In the genomic region with DNA sequence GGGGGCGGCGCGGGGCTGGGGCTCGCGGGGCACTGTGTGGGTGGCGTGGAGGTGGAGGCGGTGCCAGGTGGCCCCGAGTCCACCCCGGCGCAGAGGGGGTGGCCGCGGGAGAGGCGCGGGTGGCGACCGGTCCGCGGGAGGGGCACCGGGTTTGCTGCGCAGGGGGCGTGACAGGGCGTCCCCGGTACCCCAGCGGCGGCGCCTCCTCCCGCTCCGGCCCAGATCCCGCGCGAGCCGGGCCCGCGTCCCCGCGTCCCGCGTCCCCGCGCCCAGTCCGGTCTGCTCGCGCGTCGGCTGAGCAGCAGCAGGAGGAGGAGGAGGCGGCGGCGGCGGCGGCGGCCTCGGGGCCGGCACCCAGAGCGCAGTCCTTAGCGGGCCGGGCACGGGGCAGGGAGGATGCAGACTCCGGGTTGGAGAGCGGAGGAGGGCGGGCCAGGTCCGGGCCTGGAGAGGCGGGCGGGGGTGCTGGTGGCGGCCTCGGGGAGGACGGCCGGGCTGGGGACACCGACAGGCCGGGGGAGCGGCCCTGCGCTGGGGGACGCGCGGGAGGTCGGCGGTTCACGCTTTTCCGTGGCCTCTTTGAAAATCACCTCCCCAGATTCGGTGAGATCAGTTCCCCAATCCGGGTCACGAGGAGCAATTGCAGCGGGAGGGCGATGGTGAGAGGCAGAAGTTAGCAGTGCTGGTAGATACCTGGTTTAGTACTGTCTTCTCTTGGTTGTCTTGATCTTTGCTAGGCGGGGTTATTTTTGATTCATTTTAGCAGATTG, we compare ENCODE assay signal across 1 cellular context.
TF ChIP-seq lines count a peak whose summit lies in the region.

No MANE protein-coding gene starts in this region.

TF ChIP-seq in GM23338, 12 proteins besides CTCF, POLR2A, EP300 and RAD21 (continued from another document):
- TF ChIP-seq, protein P1, sequence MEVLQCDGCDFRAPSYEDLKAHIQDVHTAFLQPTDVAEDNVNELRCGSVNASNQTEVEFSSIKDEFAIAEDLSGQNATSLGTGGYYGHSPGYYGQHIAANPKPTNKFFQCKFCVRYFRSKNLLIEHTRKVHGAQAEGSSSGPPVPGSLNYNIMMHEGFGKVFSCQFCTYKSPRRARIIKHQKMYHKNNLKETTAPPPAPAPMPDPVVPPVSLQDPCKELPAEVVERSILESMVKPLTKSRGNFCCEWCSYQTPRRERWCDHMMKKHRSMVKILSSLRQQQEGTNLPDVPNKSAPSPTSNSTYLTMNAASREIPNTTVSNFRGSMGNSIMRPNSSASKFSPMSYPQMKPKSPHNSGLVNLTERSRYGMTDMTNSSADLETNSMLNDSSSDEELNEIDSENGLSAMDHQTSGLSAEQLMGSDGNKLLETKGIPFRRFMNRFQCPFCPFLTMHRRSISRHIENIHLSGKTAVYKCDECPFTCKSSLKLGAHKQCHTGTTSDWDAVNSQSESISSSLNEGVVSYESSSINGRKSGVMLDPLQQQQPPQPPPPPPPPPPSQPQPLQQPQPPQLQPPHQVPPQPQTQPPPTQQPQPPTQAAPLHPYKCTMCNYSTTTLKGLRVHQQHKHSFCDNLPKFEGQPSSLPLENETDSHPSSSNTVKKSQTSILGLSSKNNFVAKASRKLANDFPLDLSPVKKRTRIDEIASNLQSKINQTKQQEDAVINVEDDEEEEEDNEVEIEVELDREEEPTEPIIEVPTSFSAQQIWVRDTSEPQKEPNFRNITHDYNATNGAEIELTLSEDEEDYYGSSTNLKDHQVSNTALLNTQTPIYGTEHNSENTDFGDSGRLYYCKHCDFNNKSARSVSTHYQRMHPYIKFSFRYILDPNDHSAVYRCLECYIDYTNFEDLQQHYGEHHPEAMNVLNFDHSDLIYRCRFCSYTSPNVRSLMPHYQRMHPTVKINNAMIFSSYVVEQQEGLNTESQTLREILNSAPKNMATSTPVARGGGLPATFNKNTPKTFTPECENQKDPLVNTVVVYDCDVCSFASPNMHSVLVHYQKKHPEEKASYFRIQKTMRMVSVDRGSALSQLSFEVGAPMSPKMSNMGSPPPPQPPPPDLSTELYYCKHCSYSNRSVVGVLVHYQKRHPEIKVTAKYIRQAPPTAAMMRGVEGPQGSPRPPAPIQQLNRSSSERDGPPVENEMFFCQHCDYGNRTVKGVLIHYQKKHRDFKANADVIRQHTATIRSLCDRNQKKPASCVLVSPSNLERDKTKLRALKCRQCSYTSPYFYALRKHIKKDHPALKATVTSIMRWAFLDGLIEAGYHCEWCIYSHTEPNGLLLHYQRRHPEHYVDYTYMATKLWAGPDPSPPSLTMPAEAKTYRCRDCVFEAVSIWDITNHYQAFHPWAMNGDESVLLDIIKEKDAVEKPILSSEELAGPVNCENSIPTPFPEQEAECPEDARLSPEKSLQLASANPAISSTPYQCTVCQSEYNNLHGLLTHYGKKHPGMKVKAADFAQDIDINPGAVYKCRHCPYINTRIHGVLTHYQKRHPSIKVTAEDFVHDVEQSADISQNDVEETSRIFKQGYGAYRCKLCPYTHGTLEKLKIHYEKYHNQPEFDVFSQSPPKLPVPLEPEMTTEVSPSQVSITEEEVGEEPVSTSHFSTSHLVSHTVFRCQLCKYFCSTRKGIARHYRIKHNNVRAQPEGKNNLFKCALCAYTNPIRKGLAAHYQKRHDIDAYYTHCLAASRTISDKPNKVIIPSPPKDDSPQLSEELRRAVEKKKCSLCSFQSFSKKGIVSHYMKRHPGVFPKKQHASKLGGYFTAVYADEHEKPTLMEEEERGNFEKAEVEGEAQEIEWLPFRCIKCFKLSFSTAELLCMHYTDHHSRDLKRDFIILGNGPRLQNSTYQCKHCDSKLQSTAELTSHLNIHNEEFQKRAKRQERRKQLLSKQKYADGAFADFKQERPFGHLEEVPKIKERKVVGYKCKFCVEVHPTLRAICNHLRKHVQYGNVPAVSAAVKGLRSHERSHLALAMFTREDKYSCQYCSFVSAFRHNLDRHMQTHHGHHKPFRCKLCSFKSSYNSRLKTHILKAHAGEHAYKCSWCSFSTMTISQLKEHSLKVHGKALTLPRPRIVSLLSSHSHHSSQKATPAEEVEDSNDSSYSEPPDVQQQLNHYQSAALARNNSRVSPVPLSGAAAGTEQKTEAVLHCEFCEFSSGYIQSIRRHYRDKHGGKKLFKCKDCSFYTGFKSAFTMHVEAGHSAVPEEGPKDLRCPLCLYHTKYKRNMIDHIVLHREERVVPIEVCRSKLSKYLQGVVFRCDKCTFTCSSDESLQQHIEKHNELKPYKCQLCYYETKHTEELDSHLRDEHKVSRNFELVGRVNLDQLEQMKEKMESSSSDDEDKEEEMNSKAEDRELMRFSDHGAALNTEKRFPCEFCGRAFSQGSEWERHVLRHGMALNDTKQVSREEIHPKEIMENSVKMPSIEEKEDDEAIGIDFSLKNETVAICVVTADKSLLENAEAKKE (CRISPR knock-in tag; IDR thresholded peaks at IDR 0.05): no peak
- TF ChIP-seq CREB1 (CRISPR knock-in tag; IDR thresholded peaks at IDR 0.05; ENCODE audit: low read depth) (no peak), ZNF331 (CRISPR knock-in tag; IDR thresholded peaks at IDR 0.05; ENCODE audit: low read depth) (no peak)
- TF ChIP-seq, protein P2, sequence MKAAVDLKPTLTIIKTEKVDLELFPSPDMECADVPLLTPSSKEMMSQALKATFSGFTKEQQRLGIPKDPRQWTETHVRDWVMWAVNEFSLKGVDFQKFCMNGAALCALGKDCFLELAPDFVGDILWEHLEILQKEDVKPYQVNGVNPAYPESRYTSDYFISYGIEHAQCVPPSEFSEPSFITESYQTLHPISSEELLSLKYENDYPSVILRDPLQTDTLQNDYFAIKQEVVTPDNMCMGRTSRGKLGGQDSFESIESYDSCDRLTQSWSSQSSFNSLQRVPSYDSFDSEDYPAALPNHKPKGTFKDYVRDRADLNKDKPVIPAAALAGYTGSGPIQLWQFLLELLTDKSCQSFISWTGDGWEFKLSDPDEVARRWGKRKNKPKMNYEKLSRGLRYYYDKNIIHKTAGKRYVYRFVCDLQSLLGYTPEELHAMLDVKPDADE (IDR thresholded peaks at IDR 0.05): no peak
